In genomic region chr2:18988557-18989232, GRCh38 we compare ENCODE assay signal across 26 cellular contexts.
A peak's percentile ranks its signal among the peaks of the same experiment; 100 is the strongest.
DNase-seq lines count a peak whose midpoint lies in the region; ATAC-seq and TF ChIP-seq lines count a peak whose summit lies in the region.
"Had no signal": no experiment of that assay in that cellular context is flagged by ENCODE, and none has a peak within 500 bp of the region (broad histone marks: within the 10 kb centered on the region; RNA-seq: fewer than 3 reads in every experiment).

No MANE protein-coding gene starts in this region.

- H4K91ac ChIP-seq in neuronal stem cell (ENCODE audit: low read depth, low read length, poor library complexity): no peak overlapping the region

- WGBS in neuronal stem cell (ENCODE audit: extremely low coverage in 2 of 2, insufficient read length in 2 of 2, insufficient replicate concordance in 1 of 2), 2 donors: no CpG with 5 or more reads among the region's 3 CpGs

- no peak overlapping the region for H2AFZ ChIP-seq in neuronal stem cell (ENCODE audit: low read length)
- H2AFZ ChIP-seq: parathyroid adenoma had no signal

- H3K9me3 ChIP-seq in adipocyte (ENCODE audit: control insufficient read depth, low read length) (no peaks in the 10 kb centered on the region), neuronal stem cell (replicated peaks in 1 of 2; ENCODE audit: control insufficient read depth in 2 of 2, insufficient read depth in 1 of 2, low read depth in 1 of 2, low read length in 2 of 2) (no peaks in the 10 kb centered on the region), MG63 (no peaks in the 10 kb centered on the region)
- H3K9me3 ChIP-seq: left ventricle myocardium inferior, tibial nerve had no signal

- no peak overlapping the region for H3K23ac ChIP-seq in neuronal stem cell (ENCODE audit: low read depth, low read length, poor library complexity)

- no peaks in the 10 kb centered on the region for H3K27me3 ChIP-seq in adipocyte (replicated peaks; ENCODE audit: control insufficient read depth, insufficient read depth, low read length)
- H3K27me3 ChIP-seq in neuronal stem cell (ENCODE audit: control insufficient read depth in 3 of 3, insufficient read depth in 3 of 3, low read depth in 1 of 3, low read length in 3 of 3): no peaks in the 10 kb centered on the region
- H3K27me3 ChIP-seq in MG63: no peaks in the 10 kb centered on the region
- H3K27me3 ChIP-seq: tibial nerve had no signal

- no peak overlapping the region for H2BK5ac ChIP-seq in neuronal stem cell (ENCODE audit: low read length)

- H4K8ac ChIP-seq in neuronal stem cell (ENCODE audit: low read depth, low read length): no peak overlapping the region

- H3K79me1 ChIP-seq in neuronal stem cell (ENCODE audit: low read depth, low read length): no peaks in the 10 kb centered on the region

- no peak overlapping the region for H3K4me2 ChIP-seq in neuronal stem cell (ENCODE audit: insufficient read depth, low read length, poor library complexity, severe bottlenecking)
- H3K4me2 ChIP-seq: KMS-11 had no signal

- H3K9ac ChIP-seq in adipocyte (ENCODE audit: low read length): peak overlapping the region; percentile 64
- no peak overlapping the region for H3K9ac ChIP-seq in neuronal stem cell (ENCODE audit: low read depth, low read length, poor library complexity)
- H3K9ac ChIP-seq: KMS-11, parathyroid adenoma had no signal

- H3K36me3 ChIP-seq in adipocyte (ENCODE audit: control insufficient read depth, insufficient read depth, low read length, severe bottlenecking): no peaks in the 10 kb centered on the region
- no peaks in the 10 kb centered on the region for H3K36me3 ChIP-seq in neuronal stem cell (replicated peaks in 1 of 2; ENCODE audit: control insufficient read depth in 2 of 2, insufficient read depth in 2 of 2, low read length in 2 of 2)
- no peaks in the 10 kb centered on the region for H3K36me3 ChIP-seq in MG63
- H3K36me3 ChIP-seq: left ventricle myocardium inferior, tibial nerve had no signal

- H3K14ac ChIP-seq in neuronal stem cell (ENCODE audit: low read length): no peak overlapping the region

- H3K27ac ChIP-seq in neuronal stem cell (replicated peaks; ENCODE audit: low read length): peak overlapping the region; percentile 71
- H3K27ac ChIP-seq: KMS-11, left ventricle myocardium inferior, parathyroid adenoma, skin epidermis, tibial nerve had no signal

- H2BK12ac ChIP-seq in neuronal stem cell (ENCODE audit: low read length): no peak overlapping the region

- H3K4me3 ChIP-seq in adipocyte (ENCODE audit: low read length) (no peak overlapping the region), fibroblast of the aortic adventitia (ENCODE audit: low read depth, low read length) (no peak overlapping the region), neuronal stem cell (ENCODE audit: low read length in 2 of 2) (no peak overlapping the region), MG63 (no peak overlapping the region)
- H3K4me3 ChIP-seq: left ventricle myocardium inferior, skin epidermis, tibial nerve had no signal

- no peak overlapping the region for H3K4ac ChIP-seq in neuronal stem cell (ENCODE audit: low read length)

- TF ChIP-seq CTCF in fibroblast of the aortic adventitia (IDR thresholded peaks at IDR 0.05; ENCODE audit: insufficient read depth, low read length): no peak

- H2BK15ac ChIP-seq in neuronal stem cell (ENCODE audit: low read length): no peak overlapping the region

- no peak overlapping the region for H3K18ac ChIP-seq in neuronal stem cell (ENCODE audit: low read length)

- H3K4me1 ChIP-seq in adipocyte (ENCODE audit: control insufficient read depth, insufficient read depth, low read length): peaks cover 61% of the 10 kb centered on the region
- H3K4me1 ChIP-seq in neuronal stem cell (ENCODE audit: control insufficient read depth in 2 of 2, insufficient read depth in 1 of 2, low read depth in 1 of 2, low read length in 2 of 2): peaks cover 5 to 15% of the 10 kb centered on the region in 2 donors

- no peak overlapping the region for H2AK5ac ChIP-seq in neuronal stem cell (ENCODE audit: low read depth, low read length)

- ATAC-seq in HG02571 (IDR thresholded peaks at IDR 0.05; ENCODE audit: unreplicated experiment) (no peak), HG03025 (IDR thresholded peaks at IDR 0.05; ENCODE audit: low FRiP score, unreplicated experiment) (no peak)
- ATAC-seq: effector memory CD8-positive, alpha-beta T cell; stimulated activated naive CD8-positive, alpha-beta T cell treated with anti-CD3 and anti-CD28 coated beads, Interleukin-15, Interleukin-2, amounts not matched to agents 100 U/mL and 50 U/mL, for 24 hours had no signal

- no peak overlapping the region for H2BK120ac ChIP-seq in neuronal stem cell (ENCODE audit: low read depth, low read length)

- DNase-seq in ELF-1 (ENCODE audit: low read depth, low spot score) (peak; percentile 4), adipocyte (ENCODE audit: low read depth) (peak; percentile 50), fibroblast of the aortic adventitia (ENCODE audit: low read depth) (peak; percentile 47), neuronal stem cell (ENCODE audit: low spot score) (peak; percentile 73), MG63 (no peak)
- DNase-seq in activated CD4-positive, alpha-beta T cell treated with anti-CD3 and anti-CD28 coated beads for 48 hours: no peak
- DNase-seq: activated CD4-positive, alpha-beta memory T cell treated with anti-CD3 and anti-CD28 coated beads for 36 hours; activated T-cell treated with anti-CD3 and anti-CD28 coated beads, Interleukin-2, amount 50 U/mL, for 1 hour; amniotic stem cell; DMS 273 treated with DMSO at 0.1 percent for 48 hours; effector memory CD8-positive, alpha-beta T cell; GF-D8; head of caudate nucleus; immature natural killer cell; left ventricle myocardium inferior; NCI-H187 treated with DMSO at 0.1 percent for 48 hours; NK-92 treated with Interleukin-12 subunit alpha and Interleukin-12 subunit beta, amount 100 ng/mL, for 24 hours; stimulated activated CD4-positive, alpha-beta T cell treated with anti-CD3 and anti-CD28 coated beads, Interleukin-4, amount 100 ng/mL, for 1 hour; stimulated activated naive CD8-positive, alpha-beta T cell treated with anti-CD3 and anti-CD28 coated beads, Interleukin-15, Interleukin-2, amounts not matched to agents 100 U/mL and 50 U/mL, for 24 hours; T-helper 2 cell had no signal

Comparison
In these comparisons a context has a peak if more than half of its experiments do, and no peak if none do; other contexts are left out.
1. DNase-seq: peak in ELF-1 (single experiment), adipocyte (single experiment), fibroblast of the aortic adventitia (single experiment) and neuronal stem cell (single experiment); none in MG63 (single experiment) and activated CD4-positive, alpha-beta T cell treated with anti-CD3 and anti-CD28 coated beads for 48 hours (single experiment).